10 cellular contexts compared by ENCODE assay signal in genomic region chr4:147361726-147362125, GRCh38.
DNase-seq lines count a peak whose midpoint lies in the region; ATAC-seq and TF ChIP-seq lines count a peak whose summit lies in the region.
"Had no signal": no experiment of that assay in that cellular context is flagged by ENCODE, and none has a peak within 500 bp of the region (broad histone marks: within the 10 kb centered on the region; RNA-seq: fewer than 3 reads in every experiment).

No MANE protein-coding gene starts in this region.

- H3K9me3 ChIP-seq in right atrium auricular region (no peaks in the 10 kb centered on the region), sigmoid colon (no peaks in the 10 kb centered on the region)

- no peaks in the 10 kb centered on the region for H3K27me3 Mint-ChIP-seq in immature natural killer cell (ENCODE audit: low read depth in 3 of 3)

- intact Hi-C loops in sigmoid colon (cut with DNase I), result no loop called here

- 3 to 36% methylated on average over 1 of the region's 1 CpG for whole genome bisulfite sequencing in sigmoid colon, 2 donors

- no peak for TF ChIP-seq EP300 in sigmoid colon (IDR thresholded peaks at IDR 0.05)

- H3K9me3 Mint-ChIP-seq in immature natural killer cell, result peaks cover 3 to 9% (median 6%) of the 10 kb centered on the region in 6 donors

- no peaks in the 10 kb centered on the region for H3K4me1 Mint-ChIP-seq in immature natural killer cell

- no peak for TF ChIP-seq POLR2A in sigmoid colon (IDR thresholded peaks at IDR 0.05)

- peak overlapping the region; percentile 63 to 74 for H3K27ac ChIP-seq in right atrium auricular region
- peak overlapping the region; percentile 19 to 59 (median 36) for H3K27ac ChIP-seq in sigmoid colon

- DNase-seq in ELR (ENCODE audit: low read depth), result peak; percentile 83
- peak; percentile 74 for DNase-seq in astrocyte of the hippocampus (ENCODE audit: low read depth, low spot score)
- no peak for DNase-seq in right atrium auricular region (ENCODE audit: low spot score)
- no peak for DNase-seq in sigmoid colon
- DNase-seq in immature natural killer cell, result no peak
- no peak for DNase-seq in activated effector memory CD4-positive, alpha-beta T cell treated with Interleukin-2 at 50 U/mL for 16 hours
- no peak for DNase-seq in HuH-7.5 (ENCODE audit: low spot score)
- DNase-seq: GF-D8, NCI-H1092 treated with DMSO at 0.1 percent for 48 hours had no signal

- no peaks in the 10 kb centered on the region for H3K36me3 Mint-ChIP-seq in immature natural killer cell

- H3K27me3 ChIP-seq in right atrium auricular region (no peaks in the 10 kb centered on the region), sigmoid colon (no peaks in the 10 kb centered on the region)

- H3K4me3 Mint-ChIP-seq in immature natural killer cell, result no peak overlapping the region

- H3K4me1 ChIP-seq in right atrium auricular region, result peaks cover 0 to 33% of the 10 kb centered on the region in 2 donors
- peaks cover 0 to 27% (median 20%) of the 10 kb centered on the region in 4 donors for H3K4me1 ChIP-seq in sigmoid colon

- no peak overlapping the region for H3K27ac Mint-ChIP-seq in immature natural killer cell

- ATAC-seq in GM19023 (IDR thresholded peaks at IDR 0.05; ENCODE audit: unreplicated experiment), result no peak

- H3K4me3 ChIP-seq in right atrium auricular region (no peak overlapping the region), sigmoid colon (no peak overlapping the region)

- H3K36me3 ChIP-seq in right atrium auricular region (no peaks in the 10 kb centered on the region), sigmoid colon (no peaks in the 10 kb centered on the region)

- TF ChIP-seq CTCF in right atrium auricular region (IDR thresholded peaks at IDR 0.05), result no peak
- no peak for TF ChIP-seq CTCF in sigmoid colon (IDR thresholded peaks at IDR 0.05)

Comparison
In these comparisons a context has a peak if more than half of its experiments do, and no peak if none do; other contexts are left out.
1. DNase-seq: peak in ELR (single experiment) and astrocyte of the hippocampus (single experiment); none in right atrium auricular region (single experiment), sigmoid colon (single experiment), immature natural killer cell (0 of 3), activated effector memory CD4-positive, alpha-beta T cell treated with Interleukin-2 at 50 U/mL for 16 hours (single experiment) and HuH-7.5 (single experiment).